Comparison of ENCODE assay signal across 14 cellular contexts in genomic region chr2:5479265-5479928, GRCh38.
DNase-seq lines count a peak whose midpoint lies in the region; ATAC-seq and TF ChIP-seq lines count a peak whose summit lies in the region.
"Had no signal": no experiment of that assay in that cellular context is flagged by ENCODE, and none has a peak within 500 bp of the region (broad histone marks: within the 10 kb centered on the region; RNA-seq: fewer than 3 reads in every experiment).

No MANE protein-coding gene starts in this region.

- no peaks in the 10 kb centered on the region for H3K36me3 ChIP-seq in endodermal cell (ENCODE audit: control insufficient read depth, insufficient read depth, low read length)

- H3K27me3 Mint-ChIP-seq in endodermal cell (ENCODE audit: insufficient read depth), result peaks cover 4% of the 10 kb centered on the region

- H3K27me3 ChIP-seq in endodermal cell (ENCODE audit: control insufficient read depth, insufficient read depth, low read length, poor library complexity, severe bottlenecking), result no peaks in the 10 kb centered on the region

- H3K36me3 Mint-ChIP-seq in activated naive CD4-positive, alpha-beta T cell treated with anti-CD3 and anti-CD28 coated beads, Interleukin-2, amount 50 U/mL, for 72 hours, result no peaks in the 10 kb centered on the region
- H3K36me3 Mint-ChIP-seq in endodermal cell (ENCODE audit: low read depth), result no peaks in the 10 kb centered on the region

- no peak overlapping the region for H3K9ac ChIP-seq in endodermal cell (ENCODE audit: extremely low read depth, low read length, poor library complexity, severe bottlenecking)

- peaks cover 4% of the 10 kb centered on the region for H3K4me1 ChIP-seq in endodermal cell (ENCODE audit: control insufficient read depth, insufficient read depth, low read length)

- 45 to 54% methylated on average over 4 to 7 of the region's 7 CpGs for WGBS in endodermal cell (ENCODE audit: insufficient coverage in 1 of 2, insufficient read length in 1 of 2), 2 experiments

- no peak overlapping the region for H3K4me3 ChIP-seq in endodermal cell (ENCODE audit: low read length)
- H3K4me3 ChIP-seq: coronary artery had no signal

- no peak overlapping the region for H3K27ac Mint-ChIP-seq in activated naive CD4-positive, alpha-beta T cell treated with anti-CD3 and anti-CD28 coated beads, Interleukin-2, amount 50 U/mL, for 72 hours
- peak overlapping the region; percentile 58 for H3K27ac Mint-ChIP-seq in endodermal cell

- H3K4me1 Mint-ChIP-seq in endodermal cell, result peaks cover 36% of the 10 kb centered on the region

- ATAC-seq in activated naive CD4-positive, alpha-beta T cell treated with anti-CD3 and anti-CD28 coated beads, Interleukin-2, amount 50 U/mL, for 72 hours, result peak; percentile 26 to 87

- H3K9me3 Mint-ChIP-seq in activated naive CD4-positive, alpha-beta T cell treated with anti-CD3 and anti-CD28 coated beads, Interleukin-2, amount 50 U/mL, for 72 hours, result peaks cover 8 to 10% of the 10 kb centered on the region in 2 donors
- no peaks in the 10 kb centered on the region for H3K9me3 Mint-ChIP-seq in endodermal cell

- no peak for DNase-seq in activated naive CD4-positive, alpha-beta T cell treated with anti-CD3 and anti-CD28 coated beads, Interleukin-2, amount 50 U/mL, for 72 hours (ENCODE audit: low spot score in 2 of 2)
- DNase-seq in activated naive CD4-positive, alpha-beta T cell (lab: John Stamatoyannopoulos, UW), result no peak
- DNase-seq in NCI-H2081 treated with DMSO at 0.1 percent for 48 hours (lab: John Stamatoyannopoulos, UW), result peak; percentile 36
- DNase-seq in endodermal cell, result peak; percentile 68
- DNase-seq in retina, result peak; percentile 46
- no peak for DNase-seq in DMS 273 (lab: John Stamatoyannopoulos, UW; ENCODE audit: unreplicated experiment)
- no peak for DNase-seq in activated CD4-positive, alpha-beta T cell treated with anti-CD3 and anti-CD28 coated beads for 48 hours
- no peak for DNase-seq in T1000 (lab: John Stamatoyannopoulos, UW)
- DNase-seq: DND-41; NCI-H446 treated with DMSO at 0.1 percent for 48 hours; stimulated activated CD4-positive, alpha-beta T cell treated with anti-CD3 and anti-CD28 coated beads, Interleukin-2, amount 100 ng/mL, for 24 hours had no signal

- no peaks in the 10 kb centered on the region for H3K9me3 ChIP-seq in endodermal cell (ENCODE audit: control insufficient read depth, low read length)

- peak overlapping the region; percentile 77 for H3K27ac ChIP-seq in endodermal cell (ENCODE audit: low read depth, low read length)
- H3K27ac ChIP-seq: coronary artery, HL-60, RWPE1 had no signal

- no peak overlapping the region for H3K4me3 Mint-ChIP-seq in endodermal cell

- TF ChIP-seq CTCF in endodermal cell (conservative IDR thresholded peaks at IDR 0.05), result no peak

Comparison
In these comparisons a context has a peak if more than half of its experiments do, and no peak if none do; other contexts are left out.
1. DNase-seq: peak in NCI-H2081 treated with DMSO at 0.1 percent for 48 hours (single experiment), endodermal cell (single experiment) and retina (single experiment); none in activated naive CD4-positive, alpha-beta T cell treated with anti-CD3 and anti-CD28 coated beads, Interleukin-2, amount 50 U/mL, for 72 hours (0 of 2), activated naive CD4-positive, alpha-beta T cell (0 of 4), DMS 273 (single experiment), activated CD4-positive, alpha-beta T cell treated with anti-CD3 and anti-CD28 coated beads for 48 hours (single experiment) and T1000 (single experiment).